In genomic region chr12:176321-177181, GRCh38 we compare ENCODE assay signal across 8 cellular contexts. TPM values are rescaled to one million over a fixed set of nuclear protein-coding genes. Genes with fewer than 3 reads are reported as not detected.
A peak's percentile ranks its signal among the peaks of the same experiment; 100 is the strongest.
DNase-seq lines count a peak whose midpoint lies in the region; ATAC-seq and TF ChIP-seq lines count a peak whose summit lies in the region.

No MANE protein-coding gene starts in this region.

- peak overlapping the region; percentile 55 for H3K9ac ChIP-seq in endocrine pancreas (ENCODE audit: control insufficient read depth, insufficient read depth, low read length)

- no peaks in the 10 kb centered on the region for H3K9me3 ChIP-seq in endocrine pancreas (ENCODE audit: control insufficient read depth, low read length)

- H3K27me3 ChIP-seq in endocrine pancreas (ENCODE audit: control insufficient read depth, insufficient read depth, low read length) = no peaks in the 10 kb centered on the region

- H3K4me3 ChIP-seq in endocrine pancreas (ENCODE audit: control insufficient read depth, insufficient read depth, low read length) = no peak overlapping the region

- no peak for ATAC-seq in HG03442 (IDR thresholded peaks at IDR 0.05; ENCODE audit: unreplicated experiment)
- ATAC-seq in HG03159 (IDR thresholded peaks at IDR 0.05; ENCODE audit: unreplicated experiment) = no peak

- TF ChIP-seq CTCF in neural crest cell (conservative IDR thresholded peaks at IDR 0.05) = no peak

- H3K4me1 Mint-ChIP-seq in neural crest cell = peaks cover 18% of the 10 kb centered on the region

- H3K4me1 ChIP-seq in endocrine pancreas (ENCODE audit: control insufficient read depth, insufficient read depth, low read length) = no peaks in the 10 kb centered on the region

- H3K27ac Mint-ChIP-seq in neural crest cell (ENCODE audit: unreplicated experiment) = peak overlapping the region; percentile 50

- H3K27me3 Mint-ChIP-seq in neural crest cell (ENCODE audit: low read depth) = no peaks in the 10 kb centered on the region

- DNase-seq in DMS53 treated with DMSO at 0.1 percent for 48 hours (lab: John Stamatoyannopoulos, UW; ENCODE audit: unreplicated experiment) (peak; percentile 44), NCI-H69 (lab: John Stamatoyannopoulos, UW) (peak; percentile 72), neural crest cell (ENCODE audit: low read depth, low spot score) (no peak), GM19240 (ENCODE audit: insufficient read length, low spot score) (no peak)
- DNase-seq in stimulated activated CD4-positive, alpha-beta T cell treated with anti-CD3 and anti-CD28 coated beads, Interleukin-1b, Interleukin-23, amount 100 ng/mL, for 48 hours = no peak

- no peaks in the 10 kb centered on the region for H3K36me3 ChIP-seq in endocrine pancreas (ENCODE audit: control insufficient read depth, insufficient read depth, low read length)

- no peaks in the 10 kb centered on the region for H3K9me3 Mint-ChIP-seq in neural crest cell

- no peak overlapping the region for H3K4me3 Mint-ChIP-seq in neural crest cell

- no peaks in the 10 kb centered on the region for H3K36me3 Mint-ChIP-seq in neural crest cell (ENCODE audit: low read depth)

RNA-seq across cellular contexts. Expression of gene SLC6A12, which starts 37.4 kb away (rescaled TPM):
- 0.14 and 0.47 TPM in 2 replicates for total RNA-seq in neural crest cell

Comparison
In these comparisons a context has a peak if more than half of its experiments do, and no peak if none do; other contexts are left out.
1. DNase-seq: peak in DMS53 treated with DMSO at 0.1 percent for 48 hours (single experiment) and NCI-H69 (single experiment); none in neural crest cell (single experiment), GM19240 (single experiment) and stimulated activated CD4-positive, alpha-beta T cell treated with anti-CD3 and anti-CD28 coated beads, Interleukin-1b, Interleukin-23, amount 100 ng/mL, for 48 hours (single experiment).